21 cellular contexts compared by ENCODE assay signal in genomic region chr2:36912692-36913091, GRCh38. TPM values are rescaled to one million over a fixed set of nuclear protein-coding genes. Genes with fewer than 3 reads are reported as not detected.
DNase-seq lines count a peak whose midpoint lies in the region; ATAC-seq and TF ChIP-seq lines count a peak whose summit lies in the region.
"Had no signal": no experiment of that assay in that cellular context is flagged by ENCODE, and none has a peak within 500 bp of the region (broad histone marks: within the 10 kb centered on the region; RNA-seq: fewer than 3 reads in every experiment).

No MANE protein-coding gene starts in this region.

- H2AFZ ChIP-seq in PC-3 (ENCODE audit: low read length) (no peak overlapping the region), fibroblast of lung (ENCODE audit: low read length) (no peak overlapping the region), osteoblast (ENCODE audit: low read length) (no peak overlapping the region)

- peaks cover 0 to 8% (median 5%) of the 10 kb centered on the region in 3 donors for H3K4me1 Mint-ChIP-seq in T-cell

- POLR2A ChIA-PET in PC-3 (lab: Charles Lee; ENCODE audit: unreplicated experiment) (no interaction called here), T-cell (lab: Charles Lee) (no interaction called here)

- intact Hi-C loops in PC-3 (cut with micrococcal nuclease) = loop anchor here (10.0 kb wide), 1 partner anchor 218 kb away; the partner anchor contains the start of gene VIT

- no peaks in the 10 kb centered on the region for H3K9me3 Mint-ChIP-seq in T-cell
- H3K9me3 Mint-ChIP-seq: activated naive CD4-positive, alpha-beta T cell treated with anti-CD3 and anti-CD28 coated beads, Interleukin-2, amount 50 U/mL, for 24 hours; activated T-helper 1 cell treated with anti-CD3 and anti-CD28 coated beads, Interleukin-12 subunit alpha, Interleukin-12 subunit beta, Interleukin-2, Interleukin-4 antibody, amounts not matched to agents 30 ng/mL and 10 ng/mL and 1 ng/mL, durations not matched to agents 14 hours and 24 hours and 36 hours; CD4-positive, CD25-positive, alpha-beta regulatory T cell; natural killer cell had no signal

- H3K27me3 ChIP-seq in PC-3 (ENCODE audit: low read length) = no peaks in the 10 kb centered on the region
- no peaks in the 10 kb centered on the region for H3K27me3 ChIP-seq in fibroblast of lung (ENCODE audit: control insufficient read depth, insufficient read depth, low read length)
- H3K27me3 ChIP-seq in osteoblast (ENCODE audit: insufficient read depth, low read length) = no peaks in the 10 kb centered on the region
- H3K27me3 ChIP-seq: colonic mucosa, upper lobe of right lung had no signal

- ATAC-seq in PC-3 (peak; percentile 20), T-cell (replicated peaks in 1 of 4) (no peak)
- ATAC-seq: left ventricle myocardium superior, natural killer cell, Panc1, sciatic nerve, upper lobe of right lung had no signal

- H3K4me1 ChIP-seq in PC-3 (ENCODE audit: insufficient read depth, low read length) (0 out of 2 replicates have a peak, but pooled peaks cover 8% of the 10 kb centered on the region), fibroblast of lung (ENCODE audit: control insufficient read depth, extremely low read depth, insufficient read depth, low read length) (peaks cover 4% of the 10 kb centered on the region), osteoblast (ENCODE audit: insufficient read depth, low read length) (peaks cover 10% of the 10 kb centered on the region)
- H3K4me1 ChIP-seq: colonic mucosa, upper lobe of right lung had no signal

- DNase-seq in EL (peak; percentile 48), PC-3 (peak; percentile 15), fibroblast of lung (ENCODE audit: low read depth in 2 of 2) (peak; percentile 47 to 67), osteoblast (ENCODE audit: insufficient read length, low spot score, missing footprints) (peak; percentile 61), T-cell (no peak), COLO829 (ENCODE audit: low spot score) (no peak)
- no peak for DNase-seq in activated CD4-positive, alpha-beta T cell treated with anti-CD3 and anti-CD28 coated beads for 4 hours
- DNase-seq: activated CD4-positive, alpha-beta T cell treated with anti-CD3 and anti-CD28 coated beads, Interleukin-2, amount 50 U/mL, for 1 hour; CD4-positive, CD25-positive, alpha-beta regulatory T cell; colonic mucosa; DMS153; left ventricle myocardium superior; midbrain; natural killer cell; NK-92 treated with Interleukin-12 subunit alpha and Interleukin-12 subunit beta, amount 100 ng/mL, for 24 hours; upper lobe of right lung; WERI-Rb-1 had no signal

- TF ChIP-seq CTCF in PC-3 (conservative IDR thresholded peaks at IDR 0.05; ENCODE audit: low read depth, low read length) = no peak
- TF ChIP-seq CTCF in fibroblast of lung (conservative IDR thresholded peaks at IDR 0.05 in 1 of 2, IDR thresholded peaks at IDR 0.05 in 1 of 2; ENCODE audit: low read depth in 1 of 2, low read length in 2 of 2) = no peak
- no peak for TF ChIP-seq CTCF in osteoblast (IDR thresholded peaks at IDR 0.05; ENCODE audit: extremely low read depth, low read depth, low read length)

- CTCF ChIA-PET in PC-3 (lab: Charles Lee) = no interaction called here
- CTCF ChIA-PET in T-cell (lab: Charles Lee) = no interaction called here

- H4K20me1 ChIP-seq in PC-3 (ENCODE audit: low read length) = no peaks in the 10 kb centered on the region
- no peaks in the 10 kb centered on the region for H4K20me1 ChIP-seq in fibroblast of lung (ENCODE audit: control insufficient read depth, extremely low read depth, insufficient read depth, low read length)
- H4K20me1 ChIP-seq in osteoblast (ENCODE audit: insufficient read depth, low read length) = no peaks in the 10 kb centered on the region

- no TSS peak for BruUV-seq in PC-3 (replicated peaks; lab: Mats Ljungman, UMichigan)

- H3K27ac ChIP-seq in PC-3 (ENCODE audit: low read length) (no peak overlapping the region), fibroblast of lung (ENCODE audit: insufficient read depth, low read length) (no peak overlapping the region), osteoblast (ENCODE audit: low read depth, low read length) (no peak overlapping the region)
- H3K27ac ChIP-seq: colonic mucosa, upper lobe of right lung, WERI-Rb-1 had no signal

- no peaks in the 10 kb centered on the region for H3F3A ChIP-seq in PC-3 (ENCODE audit: low read length, unreplicated experiment)

- H3K36me3 ChIP-seq in PC-3 (ENCODE audit: low read depth, low read length) (0 out of 2 replicates have a peak, but pooled peaks cover 5% of the 10 kb centered on the region), fibroblast of lung (ENCODE audit: control insufficient read depth, insufficient read depth, low read length) (no peaks in the 10 kb centered on the region), osteoblast (ENCODE audit: insufficient read depth, low read length) (peaks cover 11% of the 10 kb centered on the region)
- H3K36me3 ChIP-seq: colonic mucosa, upper lobe of right lung had no signal

- no peaks in the 10 kb centered on the region for H3K9me2 ChIP-seq in PC-3 (replicated peaks; ENCODE audit: low read length)

- H3K9me3 ChIP-seq in PC-3 (ENCODE audit: low read length) (no peaks in the 10 kb centered on the region), fibroblast of lung (ENCODE audit: control insufficient read depth, insufficient read depth, low read depth, low read length) (no peaks in the 10 kb centered on the region), osteoblast (ENCODE audit: low read depth, low read length) (no peaks in the 10 kb centered on the region)
- H3K9me3 ChIP-seq: colonic mucosa, upper lobe of right lung had no signal

- H3K4me3 ChIP-seq in PC-3 (ENCODE audit: low read length) (no peak overlapping the region), fibroblast of lung (replicated peaks in 1 of 4; ENCODE audit: control extremely low read depth in 1 of 4, insufficient read depth in 1 of 4, low read depth in 3 of 4, low read length in 4 of 4) (no peak overlapping the region), osteoblast (ENCODE audit: insufficient read depth, low read length) (no peak overlapping the region)
- H3K4me3 ChIP-seq: colonic mucosa, upper lobe of right lung had no signal

- no peak overlapping the region for H3K4me3 Mint-ChIP-seq in T-cell
- H3K4me3 Mint-ChIP-seq: activated naive CD4-positive, alpha-beta T cell treated with anti-CD3 and anti-CD28 coated beads, Interleukin-2, amount 50 U/mL, for 24 hours; activated T-helper 1 cell treated with anti-CD3 and anti-CD28 coated beads, Interleukin-12 subunit alpha, Interleukin-12 subunit beta, Interleukin-2, Interleukin-4 antibody, amounts not matched to agents 30 ng/mL and 10 ng/mL and 1 ng/mL, durations not matched to agents 14 hours and 24 hours and 36 hours; CD4-positive, CD25-positive, alpha-beta regulatory T cell; natural killer cell had no signal

- H3K27ac Mint-ChIP-seq in T-cell = no peak overlapping the region
- H3K27ac Mint-ChIP-seq: activated naive CD4-positive, alpha-beta T cell treated with anti-CD3 and anti-CD28 coated beads, Interleukin-2, amount 50 U/mL, for 24 hours; activated T-helper 1 cell treated with anti-CD3 and anti-CD28 coated beads, Interleukin-12 subunit alpha, Interleukin-12 subunit beta, Interleukin-2, Interleukin-4 antibody, amounts not matched to agents 30 ng/mL and 10 ng/mL and 1 ng/mL, durations not matched to agents 14 hours and 24 hours and 36 hours; CD4-positive, CD25-positive, alpha-beta regulatory T cell; natural killer cell had no signal

- H3K27me3 Mint-ChIP-seq in T-cell = no peaks in the 10 kb centered on the region
- H3K27me3 Mint-ChIP-seq: activated naive CD4-positive, alpha-beta T cell treated with anti-CD3 and anti-CD28 coated beads, Interleukin-2, amount 50 U/mL, for 24 hours; CD4-positive, CD25-positive, alpha-beta regulatory T cell had no signal

- H3K4me2 ChIP-seq in PC-3 (ENCODE audit: low read length) (no peak overlapping the region), fibroblast of lung (ENCODE audit: extremely low read depth, insufficient read depth, low read length) (peak overlapping the region; percentile 1), osteoblast (ENCODE audit: insufficient read depth, low read length) (peak overlapping the region; percentile 25)

- H3K79me2 ChIP-seq in PC-3 (ENCODE audit: low read length) (no peaks in the 10 kb centered on the region), fibroblast of lung (ENCODE audit: control insufficient read depth, insufficient read depth, low read length) (no peaks in the 10 kb centered on the region), osteoblast (ENCODE audit: insufficient read depth, low read length) (peaks cover 9% of the 10 kb centered on the region)

- no peak overlapping the region for H3K9ac ChIP-seq in PC-3 (ENCODE audit: low read length)
- no peak overlapping the region for H3K9ac ChIP-seq in fibroblast of lung (ENCODE audit: insufficient read depth, low read length)

- H3K36me3 Mint-ChIP-seq in T-cell = peaks cover 17% of the 10 kb centered on the region
- H3K36me3 Mint-ChIP-seq: natural killer cell had no signal

RNA-seq across cellular contexts. Expression of gene STRN, which starts 53.6 kb away (rescaled TPM):
- total RNA-seq in PC-3 (2014; rRNA removed) = 12.9 and 18.9 TPM in 2 replicates
- total RNA-seq in fibroblast of lung = 13.4 and 13.7 TPM in 2 replicates
- polyA plus RNA-seq in fibroblast of lung = 17.5 and 19.9 TPM in 2 replicates
- polyA plus RNA-seq in fibroblast of lung (2012) = 10.7 and 12.8 TPM in 2 replicates
- 7.7 and 8.5 TPM in 2 replicates for polyA minus RNA-seq in fibroblast of lung (ENCODE audit: low replicate concordance)
- total RNA-seq in osteoblast = 21.4 and 25.0 TPM in 2 replicates
- 10 to 100 TPM; 27.8 to 31.5 (median 28.6) TPM for total RNA-seq in T-cell

Comparison
In these comparisons a context has a peak if more than half of its experiments do, and no peak if none do; other contexts are left out.
1. DNase-seq: peak in EL (single experiment), PC-3 (single experiment), fibroblast of lung (2 of 2) and osteoblast (single experiment); none in activated CD4-positive, alpha-beta T cell treated with anti-CD3 and anti-CD28 coated beads for 4 hours (0 of 2), T-cell (0 of 34) and COLO829 (single experiment).